10 cellular contexts compared by ENCODE assay signal in genomic region chr3:119219069-119219468, GRCh38. TPM values are rescaled to one million over a fixed set of nuclear protein-coding genes. Genes with fewer than 3 reads are reported as not detected.
DNase-seq lines count a peak whose midpoint lies in the region; ATAC-seq, FAIRE-seq and TF ChIP-seq lines count a peak whose summit lies in the region.
"Had no signal": no experiment of that assay in that cellular context is flagged by ENCODE, and none has a peak within 500 bp of the region (broad histone marks: within the 10 kb centered on the region; RNA-seq: fewer than 3 reads in every experiment).

No MANE protein-coding gene starts in this region.

- H3K4me3 ChIP-seq in GM12864 (ENCODE audit: low read depth, low read length) (no peak overlapping the region), bronchial epithelial cell (ENCODE audit: low read depth, low read length) (no peak overlapping the region)

- DNase-seq in GM12864 (ENCODE audit: low read depth), result peak; percentile 80
- DNase-seq in bronchial epithelial cell (ENCODE audit: low read depth), result no peak
- DNase-seq in KG1 (lab: John Stamatoyannopoulos, UW), result no peak
- no peak for DNase-seq in superior temporal gyrus (ENCODE audit: extremely low spot score)
- DNase-seq in stimulated activated CD8-positive, alpha-beta memory T cell treated with anti-CD3 and anti-CD28 coated beads, Interleukin-4, amount 100 ng/mL, for 48 hours, result no peak

- ATAC-seq in GM21360 (IDR thresholded peaks at IDR 0.05; ENCODE audit: unreplicated experiment) (peak; percentile 100), HG03342 (IDR thresholded peaks at IDR 0.05; ENCODE audit: unreplicated experiment) (peak; percentile 100), SK-N-SH treated with all-trans-retinoic acid at 6 μM for 48 hours (no peak)

- H3K36me3 ChIP-seq in bronchial epithelial cell (ENCODE audit: control insufficient read depth, insufficient read depth, low read length), result peaks cover 15% of the 10 kb centered on the region

- no peaks in the 10 kb centered on the region for H3K27me3 ChIP-seq in bronchial epithelial cell (ENCODE audit: control insufficient read depth, insufficient read depth, low read length)

- TF ChIP-seq CTCF in GM12864 (IDR thresholded peaks at IDR 0.05; ENCODE audit: low read depth, low read length, missing control alignments) (no peak), bronchial epithelial cell (IDR thresholded peaks at IDR 0.05; ENCODE audit: insufficient read depth, low read length, severe bottlenecking) (no peak)

- FAIRE-seq in bronchial epithelial cell (lab: Jason Lieb, UNC), result peak; percentile 43
- FAIRE-seq: HepG2 had no signal

TF ChIP-seq in SK-N-SH treated with all-trans-retinoic acid at 6 μM for 48 hours, 23 proteins besides CTCF, POLR2A, EP300 and RAD21:
- no peak for TF ChIP-seq PATZ1 (CRISPR knock-in tag; IDR thresholded peaks at IDR 0.05; ENCODE audit: borderline replicate concordance)
- TF ChIP-seq ARNTL (CRISPR knock-in tag; IDR thresholded peaks at IDR 0.05; ENCODE audit: borderline replicate concordance, low read depth), result no peak
- TF ChIP-seq ESRRG (CRISPR knock-in tag; IDR thresholded peaks at IDR 0.05), result no peak
- TF ChIP-seq ZNF8 (CRISPR knock-in tag; IDR thresholded peaks at IDR 0.05), result no peak
- no peak for TF ChIP-seq BACH2 (CRISPR knock-in tag; IDR thresholded peaks at IDR 0.05; ENCODE audit: borderline replicate concordance)
- TF ChIP-seq ZC3H10 (CRISPR knock-in tag; IDR thresholded peaks at IDR 0.05), result no peak
- no peak for TF ChIP-seq CSDC2 (CRISPR knock-in tag; IDR thresholded peaks at IDR 0.05)
- TF ChIP-seq PPARA (CRISPR knock-in tag; IDR thresholded peaks at IDR 0.05; ENCODE audit: borderline replicate concordance), result no peak
- TF ChIP-seq, protein P1, sequence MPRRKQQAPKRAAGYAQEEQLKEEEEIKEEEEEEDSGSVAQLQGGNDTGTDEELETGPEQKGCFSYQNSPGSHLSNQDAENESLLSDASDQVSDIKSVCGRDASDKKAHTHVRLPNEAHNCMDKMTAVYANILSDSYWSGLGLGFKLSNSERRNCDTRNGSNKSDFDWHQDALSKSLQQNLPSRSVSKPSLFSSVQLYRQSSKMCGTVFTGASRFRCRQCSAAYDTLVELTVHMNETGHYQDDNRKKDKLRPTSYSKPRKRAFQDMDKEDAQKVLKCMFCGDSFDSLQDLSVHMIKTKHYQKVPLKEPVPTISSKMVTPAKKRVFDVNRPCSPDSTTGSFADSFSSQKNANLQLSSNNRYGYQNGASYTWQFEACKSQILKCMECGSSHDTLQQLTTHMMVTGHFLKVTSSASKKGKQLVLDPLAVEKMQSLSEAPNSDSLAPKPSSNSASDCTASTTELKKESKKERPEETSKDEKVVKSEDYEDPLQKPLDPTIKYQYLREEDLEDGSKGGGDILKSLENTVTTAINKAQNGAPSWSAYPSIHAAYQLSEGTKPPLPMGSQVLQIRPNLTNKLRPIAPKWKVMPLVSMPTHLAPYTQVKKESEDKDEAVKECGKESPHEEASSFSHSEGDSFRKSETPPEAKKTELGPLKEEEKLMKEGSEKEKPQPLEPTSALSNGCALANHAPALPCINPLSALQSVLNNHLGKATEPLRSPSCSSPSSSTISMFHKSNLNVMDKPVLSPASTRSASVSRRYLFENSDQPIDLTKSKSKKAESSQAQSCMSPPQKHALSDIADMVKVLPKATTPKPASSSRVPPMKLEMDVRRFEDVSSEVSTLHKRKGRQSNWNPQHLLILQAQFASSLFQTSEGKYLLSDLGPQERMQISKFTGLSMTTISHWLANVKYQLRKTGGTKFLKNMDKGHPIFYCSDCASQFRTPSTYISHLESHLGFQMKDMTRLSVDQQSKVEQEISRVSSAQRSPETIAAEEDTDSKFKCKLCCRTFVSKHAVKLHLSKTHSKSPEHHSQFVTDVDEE (CRISPR knock-in tag; IDR thresholded peaks at IDR 0.05), result no peak
- TF ChIP-seq, protein P2, sequence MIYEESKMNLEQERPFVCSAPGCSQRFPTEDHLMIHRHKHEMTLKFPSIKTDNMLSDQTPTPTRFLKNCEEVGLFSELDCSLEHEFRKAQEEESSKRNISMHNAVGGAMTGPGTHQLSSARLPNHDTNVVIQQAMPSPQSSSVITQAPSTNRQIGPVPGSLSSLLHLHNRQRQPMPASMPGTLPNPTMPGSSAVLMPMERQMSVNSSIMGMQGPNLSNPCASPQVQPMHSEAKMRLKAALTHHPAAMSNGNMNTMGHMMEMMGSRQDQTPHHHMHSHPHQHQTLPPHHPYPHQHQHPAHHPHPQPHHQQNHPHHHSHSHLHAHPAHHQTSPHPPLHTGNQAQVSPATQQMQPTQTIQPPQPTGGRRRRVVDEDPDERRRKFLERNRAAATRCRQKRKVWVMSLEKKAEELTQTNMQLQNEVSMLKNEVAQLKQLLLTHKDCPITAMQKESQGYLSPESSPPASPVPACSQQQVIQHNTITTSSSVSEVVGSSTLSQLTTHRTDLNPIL (CRISPR knock-in tag; IDR thresholded peaks at IDR 0.05; ENCODE audit: low read depth), result no peak
- TF ChIP-seq CSRNP3 (CRISPR knock-in tag; IDR thresholded peaks at IDR 0.05), result no peak
- no peak for TF ChIP-seq ZFP3 (CRISPR knock-in tag; IDR thresholded peaks at IDR 0.05)
- no peak for TF ChIP-seq ZFP30 (CRISPR knock-in tag; IDR thresholded peaks at IDR 0.05)
- TF ChIP-seq SNAI2 (CRISPR knock-in tag; IDR thresholded peaks at IDR 0.05), result no peak
- no peak for TF ChIP-seq ZNF70 (CRISPR knock-in tag; IDR thresholded peaks at IDR 0.05)

RNA-seq across cellular contexts. Expression of gene B4GALT4, which starts 21.6 kb away (rescaled TPM):
- total RNA-seq in bronchial epithelial cell, result 40.5 and 67.2 TPM in 2 replicates

RNA-seq across cellular contexts. Expression of gene UPK1B, which starts 45.7 kb away (rescaled TPM):
- 25.0 and 55.2 TPM in 2 replicates for total RNA-seq in bronchial epithelial cell
- total RNA-seq: HepG2; T-helper 1 cell treated with Interleukin-12 subunit alpha and Interleukin-12 subunit beta and Interleukin-4 antibody, amounts not matched to agents 30 ng/mL and 1 ng/mL, for 36 hours had no signal
